In the genomic region with DNA sequence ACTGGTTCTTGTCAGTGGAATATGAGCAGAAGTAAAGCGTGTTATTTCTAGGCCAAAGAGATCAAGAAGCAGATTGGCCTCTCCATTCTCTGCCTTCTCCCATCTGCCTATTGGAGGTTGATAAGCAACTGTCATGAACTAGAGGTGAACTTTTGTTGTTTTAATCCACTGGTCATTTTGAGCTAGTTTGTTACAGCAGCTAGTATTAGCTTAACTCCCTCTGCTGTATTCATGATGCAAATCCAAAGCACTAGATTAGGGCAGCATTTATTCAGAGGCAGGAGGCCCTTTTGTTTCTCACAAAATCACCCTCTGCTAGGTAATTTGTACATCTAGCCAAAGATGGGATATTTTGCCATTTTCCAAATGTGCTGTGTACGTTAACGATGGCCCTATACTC, we compare ENCODE assay signal across 8 cellular contexts.
"Had no signal": no experiment of that assay in that cellular context is flagged by ENCODE, and none has a peak within 500 bp of the region (broad histone marks: within the 10 kb centered on the region; RNA-seq: fewer than 3 reads in every experiment).

No MANE protein-coding gene starts in this region.

- ATAC-seq: GM12878 had no signal

- H3K4me3 ChIP-seq: GM12878 had no signal

- FAIRE-seq: G401.6, GM12878, GM12891, GM12892, GM18507, GM19239 had no signal

- DNase-seq: GDM1, GF-D8 had no signal
